In the genomic region with DNA sequence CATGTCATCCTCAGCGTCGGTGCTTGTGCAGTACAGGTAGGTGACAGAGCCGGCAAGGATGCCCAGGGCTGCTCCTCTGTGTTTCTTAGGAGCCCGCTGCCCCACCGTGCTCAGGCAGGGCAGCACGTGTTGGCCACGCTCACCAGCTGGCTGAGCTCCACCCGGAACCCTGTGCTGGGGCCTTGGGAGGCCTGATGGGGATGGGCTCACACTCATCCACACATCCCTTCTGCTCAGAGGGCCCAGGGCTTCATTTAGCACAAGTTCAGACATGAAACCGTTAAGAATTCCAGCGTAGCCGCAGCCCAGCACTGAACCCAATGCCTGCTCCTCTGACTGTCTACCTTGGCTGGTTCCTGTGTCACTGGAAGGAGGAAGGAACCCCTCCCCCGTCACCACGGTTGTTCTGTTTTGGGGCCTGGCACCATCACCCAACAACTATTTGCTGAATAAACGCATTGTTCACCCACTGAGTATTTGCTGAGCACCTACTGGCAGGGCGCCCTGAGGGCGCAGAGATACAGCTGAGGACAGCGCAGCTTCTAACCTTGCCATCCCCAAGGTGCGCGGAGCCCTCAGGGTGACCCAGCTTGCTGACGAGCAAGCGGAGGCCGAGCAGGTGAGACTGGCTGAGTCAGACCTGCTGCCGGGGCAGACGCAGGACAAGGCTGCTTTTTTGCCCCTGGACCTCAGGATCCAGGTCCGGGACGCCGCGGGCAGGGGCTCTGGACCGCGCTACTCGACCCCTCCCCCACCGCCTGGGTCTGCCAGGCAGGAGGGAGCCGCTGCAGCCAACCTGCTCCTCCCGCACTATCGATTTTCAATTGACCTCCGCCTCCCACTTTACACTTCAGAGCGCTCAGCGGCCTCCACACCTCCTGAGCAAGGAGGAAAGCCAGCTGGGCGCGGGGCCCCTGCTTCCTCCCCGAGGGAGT, we compare ENCODE assay signal across 14 cellular contexts. TPM values are rescaled to one million over a fixed set of nuclear protein-coding genes. Genes with fewer than 3 reads are reported as not detected.
DNase-seq lines count a peak whose midpoint lies in the region; ATAC-seq and TF ChIP-seq lines count a peak whose summit lies in the region.
"Had no signal": no experiment of that assay in that cellular context is flagged by ENCODE, and none has a peak within 500 bp of the region (broad histone marks: within the 10 kb centered on the region; RNA-seq: fewer than 3 reads in every experiment).

No MANE protein-coding gene starts in this region.

- H3K27ac Mint-ChIP-seq in HFFc6: no peak overlapping the region
- H3K27ac Mint-ChIP-seq in CD4-positive, alpha-beta T cell: no peak overlapping the region
- H3K27ac Mint-ChIP-seq: activated CD4-positive, alpha-beta T cell treated with anti-CD3 and anti-CD28 coated beads, Interleukin-2, amount 10 ng/mL, durations not matched to agents 7 days and 5 days; activated naive CD4-positive, alpha-beta T cell treated with anti-CD3 and anti-CD28 coated beads, Interleukin-2, amount 50 U/mL, for 24 hours had no signal

- H3F3A ChIP-seq in MM.1S (ENCODE audit: insufficient read depth, low read length): no peaks in the 10 kb centered on the region

- H3K27me3 Mint-ChIP-seq in HFFc6 (ENCODE audit: insufficient read depth): peaks cover 17% of the 10 kb centered on the region
- H3K27me3 Mint-ChIP-seq in CD4-positive, alpha-beta T cell: peaks cover 20% of the 10 kb centered on the region
- H3K27me3 Mint-ChIP-seq: activated CD4-positive, alpha-beta T cell treated with anti-CD3 and anti-CD28 coated beads, Interleukin-2, amount 10 ng/mL, durations not matched to agents 7 days and 5 days had no signal

- H3K4me2 ChIP-seq in BLaER1 (peak overlapping the region; percentile 81), MM.1S (ENCODE audit: low read depth, low read length) (no peak overlapping the region)

- peaks cover 33% of the 10 kb centered on the region for H3K4me1 ChIP-seq in BLaER1
- no peaks in the 10 kb centered on the region for H3K4me1 ChIP-seq in MM.1S (ENCODE audit: low read length)
- H3K4me1 ChIP-seq: tibial nerve had no signal

- H3K9me2 ChIP-seq in MM.1S (replicated peaks; ENCODE audit: insufficient read depth, low read length): no peaks in the 10 kb centered on the region

- in situ Hi-C loops in T47D (cut with HindIII; ENCODE audit: low pct_unique_long_range_greater_than_20kb, low sequenced_read_pairs): no loop called here

- H3K27ac ChIP-seq in BLaER1 (peak overlapping the region; percentile 63), MM.1S (ENCODE audit: low read length) (no peak overlapping the region)
- H3K27ac ChIP-seq in CD4-positive, alpha-beta T cell (ENCODE audit: low read depth, low read length): no peak overlapping the region
- H3K27ac ChIP-seq: SK-N-MC, tibial nerve had no signal

- peak; percentile 4 for DNase-seq in HFFc6
- DNase-seq in T47D (ENCODE audit: low read depth in 1 of 2, low spot score in 1 of 2): peak; percentile 55 to 86
- peak; percentile 78 for DNase-seq in left kidney (ENCODE audit: low read depth, low spot score)
- DNase-seq in CD4-positive, alpha-beta T cell: no peak
- DNase-seq in MM.1S: no peak
- no peak for DNase-seq in HK-2 (ENCODE audit: unreplicated experiment)
- DNase-seq: activated CD4-positive, alpha-beta T cell treated with anti-CD3 and anti-CD28 coated beads, Interleukin-2, amount 10 ng/mL, durations not matched to agents 7 days and 5 days; Karpas-422; NCI-H446 treated with DMSO at 0.1 percent for 48 hours had no signal

- H3K4me3 ChIP-seq in BLaER1 (0 out of 2 replicates have a peak overlapping the region, but pooled peaks have one; percentile 9), MM.1S (ENCODE audit: low read length) (no peak overlapping the region)
- H3K4me3 ChIP-seq: SK-N-MC, tibial nerve had no signal

- no peaks in the 10 kb centered on the region; the same call in none of the 2 replicates for H3K4me1 Mint-ChIP-seq in HFFc6 (ENCODE audit: low read depth)
- no peaks in the 10 kb centered on the region for H3K4me1 Mint-ChIP-seq in CD4-positive, alpha-beta T cell (ENCODE audit: low read depth)
- H3K4me1 Mint-ChIP-seq: activated CD4-positive, alpha-beta T cell treated with anti-CD3 and anti-CD28 coated beads, Interleukin-2, amount 10 ng/mL, durations not matched to agents 7 days and 5 days; activated naive CD4-positive, alpha-beta T cell treated with anti-CD3 and anti-CD28 coated beads, Interleukin-2, amount 50 U/mL, for 24 hours had no signal

- no peaks in the 10 kb centered on the region for H3K36me3 ChIP-seq in BLaER1
- H3K36me3 ChIP-seq in MM.1S (replicated peaks; ENCODE audit: insufficient read depth, low read length): no peaks in the 10 kb centered on the region
- H3K36me3 ChIP-seq: tibial nerve had no signal

- H3K4me3 Mint-ChIP-seq in HFFc6: no peak overlapping the region
- no peak overlapping the region for H3K4me3 Mint-ChIP-seq in CD4-positive, alpha-beta T cell
- H3K4me3 Mint-ChIP-seq: activated CD4-positive, alpha-beta T cell treated with anti-CD3 and anti-CD28 coated beads, Interleukin-2, amount 10 ng/mL, durations not matched to agents 7 days and 5 days; activated naive CD4-positive, alpha-beta T cell treated with anti-CD3 and anti-CD28 coated beads, Interleukin-2, amount 50 U/mL, for 24 hours had no signal

- POLR2A ChIA-PET in CD4-positive, alpha-beta T cell (lab: Charles Lee): no interaction called here

- no peak for TF ChIP-seq CTCF in HFFc6 (IDR thresholded peaks at IDR 0.05)
- TF ChIP-seq CTCF in CD4-positive, alpha-beta T cell (IDR thresholded peaks at IDR 0.05): no peak
- no peak for TF ChIP-seq CTCF in MM.1S (IDR thresholded peaks at IDR 0.05; ENCODE audit: low read length)

- ATAC-seq in CD4-positive, alpha-beta T cell (ENCODE audit: poor library complexity): no peak
- no peak for ATAC-seq in GM18511 (IDR thresholded peaks at IDR 0.05; ENCODE audit: unreplicated experiment)

- no peaks in the 10 kb centered on the region for H3K79me2 ChIP-seq in MM.1S (ENCODE audit: low read length)

- H4K20me1 ChIP-seq in BLaER1: no peaks in the 10 kb centered on the region
- H4K20me1 ChIP-seq in MM.1S (ENCODE audit: insufficient read depth, low read length): no peaks in the 10 kb centered on the region

- H3K27me3 ChIP-seq in BLaER1: no peaks in the 10 kb centered on the region
- peaks cover under 1% of the 10 kb centered on the region for H3K27me3 ChIP-seq in CD4-positive, alpha-beta T cell (ENCODE audit: control insufficient read depth, insufficient read depth, low read length)
- no peaks in the 10 kb centered on the region for H3K27me3 ChIP-seq in MM.1S (replicated peaks; ENCODE audit: insufficient read depth, low read length)

- H3K9me3 Mint-ChIP-seq in HFFc6: no peaks in the 10 kb centered on the region
- H3K9me3 Mint-ChIP-seq in CD4-positive, alpha-beta T cell: peaks cover 4% of the 10 kb centered on the region
- H3K9me3 Mint-ChIP-seq: activated CD4-positive, alpha-beta T cell treated with anti-CD3 and anti-CD28 coated beads, Interleukin-2, amount 10 ng/mL, durations not matched to agents 7 days and 5 days; activated naive CD4-positive, alpha-beta T cell treated with anti-CD3 and anti-CD28 coated beads, Interleukin-2, amount 50 U/mL, for 24 hours had no signal

- CTCF ChIA-PET in CD4-positive, alpha-beta T cell (lab: Charles Lee): no interaction called here

- H3K9me3 ChIP-seq in BLaER1: peaks cover 12% of the 10 kb centered on the region
- H3K9me3 ChIP-seq in CD4-positive, alpha-beta T cell (ENCODE audit: control insufficient read depth, low read length): no peaks in the 10 kb centered on the region
- H3K9me3 ChIP-seq in MM.1S (replicated peaks; ENCODE audit: insufficient read depth, low read length): no peaks in the 10 kb centered on the region

- no peaks in the 10 kb centered on the region for H3K36me3 Mint-ChIP-seq in HFFc6 (ENCODE audit: low read depth)
- H3K36me3 Mint-ChIP-seq in CD4-positive, alpha-beta T cell (ENCODE audit: low read depth): peaks cover 4% of the 10 kb centered on the region
- H3K36me3 Mint-ChIP-seq: activated naive CD4-positive, alpha-beta T cell treated with anti-CD3 and anti-CD28 coated beads, Interleukin-2, amount 50 U/mL, for 24 hours had no signal

- H3K9ac ChIP-seq in BLaER1: 0 out of 2 replicates have a peak overlapping the region, but pooled peaks have one; percentile 18
- H3K9ac ChIP-seq in MM.1S (ENCODE audit: low read length): no peak overlapping the region

- intact Hi-C loops in CD4-positive, alpha-beta T cell (cut with DNase I, micrococcal nuclease): no loop called here

- H2AFZ ChIP-seq in MM.1S (ENCODE audit: low read length): no peak overlapping the region

RNA-seq across cellular contexts. Expression of gene RET, which starts 50.6 kb away (rescaled TPM):
- under 1 TPM in 5 of 6 experiments, not detected in 1; 0.08 to 0.62 (median 0.46) TPM for total RNA-seq in HFFc6 (2021; fragmentation: NEBNext Ultra II Directional; extraction: Animal tissue kit (Norgen Biotek cat#: 25700))
- total RNA-seq in CD4-positive, alpha-beta T cell: not detected

Comparison
In these comparisons a context has a peak if more than half of its experiments do, and no peak if none do; other contexts are left out.
1. DNase-seq: peak in HFFc6 (single experiment), T47D (2 of 2) and left kidney (single experiment); none in CD4-positive, alpha-beta T cell (0 of 10), MM.1S (single experiment) and HK-2 (single experiment).